In the genomic region with DNA sequence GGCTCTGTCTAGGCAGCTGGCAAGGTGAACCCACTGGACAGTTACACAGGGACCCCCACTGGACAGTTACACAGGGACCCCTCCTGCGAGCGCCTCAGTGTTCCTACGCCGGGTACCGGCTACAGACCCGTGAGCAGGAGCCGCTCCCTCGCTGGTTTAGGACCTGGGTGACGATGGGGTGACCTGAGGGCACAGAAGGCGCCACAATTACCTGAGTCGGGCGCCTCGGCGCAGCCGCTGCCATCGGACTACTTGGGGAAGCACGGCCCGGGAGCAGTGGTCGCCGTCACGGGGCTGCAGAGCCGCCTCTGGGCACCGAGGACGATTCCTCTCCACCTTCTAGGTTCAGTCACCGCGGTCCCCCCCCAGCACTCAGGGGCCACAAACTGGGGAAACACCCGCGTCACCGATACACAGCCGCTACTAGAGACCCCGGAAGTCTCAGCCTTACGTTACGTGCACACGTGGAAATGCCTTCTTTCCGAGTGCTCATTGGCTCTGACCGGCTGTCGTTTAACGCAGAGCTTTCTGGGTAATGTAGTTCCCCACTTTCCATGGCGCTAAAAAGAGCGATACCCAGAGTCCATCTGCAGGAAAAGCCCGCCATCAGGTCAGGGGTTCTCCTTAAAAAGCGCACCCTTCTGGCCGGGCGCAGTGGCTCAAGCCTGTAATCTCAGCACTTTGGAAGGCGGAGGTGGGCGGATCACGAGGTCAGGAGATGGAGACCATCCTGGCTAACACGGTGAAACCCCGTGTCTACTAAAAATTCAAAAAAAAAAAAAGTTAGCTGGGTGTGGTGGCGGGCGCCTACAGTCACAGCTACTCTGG, we compare ENCODE assay signal across 8 cellular contexts. TPM values are rescaled to one million over a fixed set of nuclear protein-coding genes. Genes with fewer than 3 reads are reported as not detected.
DNase-seq lines count a peak whose midpoint lies in the region; ATAC-seq, FAIRE-seq and TF ChIP-seq lines count a peak whose summit lies in the region.
"Not testable (repeated sequence)": the region's sequence is repeated elsewhere in the genome, so short reads cannot be mapped to it uniquely, and the experiment has no call there.

A gene (minus strand): TSS at position 425 of the 828 bp plus-strand sequence. CDS start 181 bp downstream, at position 244.

- peak; percentile 47 for TF ChIP-seq CTCF in AG04450 (IDR thresholded peaks at IDR 0.05; ENCODE audit: low read depth, low read length)
- TF ChIP-seq CTCF in VCaP (conservative IDR thresholded peaks at IDR 0.05), result peak; percentile 66
- peak; percentile 29 for TF ChIP-seq CTCF in bronchial epithelial cell (IDR thresholded peaks at IDR 0.05; ENCODE audit: insufficient read depth, low read length, severe bottlenecking)

- H3K27ac Mint-ChIP-seq in immature natural killer cell, result peak within 1 kb of the TSS; percentile 92 to 97 (median 96)

- peak; percentile 62 for FAIRE-seq in bronchial epithelial cell (lab: Jason Lieb, UNC)

- H3K36me3 Mint-ChIP-seq in immature natural killer cell, result peaks cover 27 to 41% (median 37%) of the 10 kb centered on the region in 3 donors

- H3K4me3 Mint-ChIP-seq in immature natural killer cell, result peak within 1 kb of the TSS; percentile 95 to 99 (median 97)

- DNase-seq in AG04450 (ENCODE audit: low read depth, low spot score), result peak; percentile 88
- DNase-seq in NCI-H2196 (lab: John Stamatoyannopoulos, UW; ENCODE audit: unreplicated experiment), result peak; percentile 91
- peak; percentile 97 for DNase-seq in bronchial epithelial cell (ENCODE audit: low read depth)
- peak; percentile 89 to 91 (median 90) for DNase-seq in immature natural killer cell
- peak; percentile 82 for DNase-seq in smooth muscle cell of the brain vasculature (ENCODE audit: low read depth, low spot score)

- H3K4me1 Mint-ChIP-seq in immature natural killer cell, result peaks cover 44 to 55% of the 10 kb centered on the region in 2 donors

- H3K27ac ChIP-seq in AG04450 (ENCODE audit: low read depth, low read length), result peak within 1 kb of the TSS; percentile 57
- peak within 1 kb of the TSS; percentile 78 for H3K27ac ChIP-seq in VCaP

- CTCF ChIA-PET in AG04450 (lab: Charles Lee), result interaction anchor here (0.7 to 2.6 kb wide), 5 partner anchors 9 to 483 kb away, joined by 3 to 7 read pairs (median 4); a partner anchor contains a TSS

- peaks cover 0 to 36% (median 9%) of the 10 kb centered on the region in 6 donors for H3K9me3 Mint-ChIP-seq in immature natural killer cell

- H3K27me3 Mint-ChIP-seq in immature natural killer cell (ENCODE audit: low read depth in 3 of 3), result peaks cover 0 to 12% (median 5%) of the 10 kb centered on the region in 3 donors

- ATAC-seq in GM18870 (IDR thresholded peaks at IDR 0.05; ENCODE audit: unreplicated experiment) (peak; percentile 93), HG03135 (IDR thresholded peaks at IDR 0.05; ENCODE audit: unreplicated experiment) (peak; percentile 98)

- H3K9me3 ChIP-seq in AG04450 (ENCODE audit: control insufficient read depth, insufficient read depth, low read length), result peaks cover 19% of the 10 kb centered on the region

- H3K27me3 ChIP-seq in AG04450 (ENCODE audit: control insufficient read depth, insufficient read depth, low read length); bronchial epithelial cell (ENCODE audit: control insufficient read depth, insufficient read depth, low read length): not testable (repeated sequence)

- not testable (repeated sequence) for H3K36me3 ChIP-seq in bronchial epithelial cell (ENCODE audit: control insufficient read depth, insufficient read depth, low read length)

- POLR2A ChIA-PET in AG04450 (lab: Yijun Ruan, JAX), result interaction anchor here (0.6 to 1.1 kb wide), 7 partner anchors 19 to 511 kb away, joined by 3 to 11 read pairs (median 4); a partner anchor contains a TSS

- peak within 1 kb of the TSS; percentile 79 for H3K4me3 ChIP-seq in AG04450 (ENCODE audit: low read depth, low read length)
- H3K4me3 ChIP-seq in bronchial epithelial cell (ENCODE audit: low read depth, low read length), result peak within 1 kb of the TSS; percentile 82

RNA-seq across cellular contexts. Expression of the gene that starts here (rescaled TPM):
- polyA plus RNA-seq in AG04450 (2011; rRNA removed), result 6.2 and 8.4 TPM in 2 replicates
- 8.9 and 13.1 TPM in 2 replicates for polyA minus RNA-seq in AG04450 (2011; rRNA and poly(A)+ RNA removed)
- total RNA-seq in bronchial epithelial cell, result 14.2 and 15.5 TPM in 2 replicates
- 1 to 10 TPM in 2 of 3 donors, not detected in 1; 1.2 to 5.0 TPM for polyA plus RNA-seq in immature natural killer cell

Comparison
In these comparisons a context has a peak if more than half of its experiments do, and no peak if none do; other contexts are left out.
1. Peak in every context shown above with its lines: DNase-seq, ATAC-seq, H3K4me3 ChIP-seq and H3K27ac ChIP-seq.